8 cellular contexts compared by ENCODE assay signal in genomic region chr17:32783602-32784001, GRCh38.
DNase-seq lines count a peak whose midpoint lies in the region; ATAC-seq and TF ChIP-seq lines count a peak whose summit lies in the region.

No MANE protein-coding gene starts in this region.

- TF ChIP-seq CTCF in fibroblast of lung (conservative IDR thresholded peaks at IDR 0.05 in 1 of 2, IDR thresholded peaks at IDR 0.05 in 1 of 2; ENCODE audit: low read depth in 1 of 2, low read length in 2 of 2): peak; percentile 42 to 61
- TF ChIP-seq CTCF in neutrophil (IDR thresholded peaks at IDR 0.05): peak; percentile 18

- no peak overlapping the region for H3K4me2 ChIP-seq in fibroblast of lung (ENCODE audit: extremely low read depth, insufficient read depth, low read length)

- H3K27me3 ChIP-seq in fibroblast of lung (ENCODE audit: control insufficient read depth, insufficient read depth, low read length) (no peaks in the 10 kb centered on the region), neutrophil (no peaks in the 10 kb centered on the region)

- no peaks in the 10 kb centered on the region for H3K36me3 ChIP-seq in fibroblast of lung (ENCODE audit: control insufficient read depth, insufficient read depth, low read length)
- H3K36me3 ChIP-seq in neutrophil: no peaks in the 10 kb centered on the region

- POLR2A ChIA-PET in activated CD4-positive, alpha-beta T cell treated with anti-CD3 and anti-CD28 coated beads, Interleukin-2, amount 10 ng/mL, durations not matched to agents 7 days and 5 days (lab: Charles Lee): interaction anchor here (0.6 kb wide), 1 partner anchor 12 kb away, joined by 5 read pairs; no protein-coding TSS in a partner anchor

- no peak overlapping the region for H3K4me3 Mint-ChIP-seq in activated CD4-positive, alpha-beta T cell treated with anti-CD3 and anti-CD28 coated beads, Interleukin-2, amount 10 ng/mL, durations not matched to agents 7 days and 5 days

- H3K27ac ChIP-seq in fibroblast of lung (ENCODE audit: insufficient read depth, low read length) (no peak overlapping the region), neutrophil (no peak overlapping the region)

- peaks cover 7% of the 10 kb centered on the region for H3K27me3 Mint-ChIP-seq in activated CD4-positive, alpha-beta T cell treated with anti-CD3 and anti-CD28 coated beads, Interleukin-2, amount 10 ng/mL, durations not matched to agents 7 days and 5 days

- H4K20me1 ChIP-seq in fibroblast of lung (ENCODE audit: control insufficient read depth, extremely low read depth, insufficient read depth, low read length): no peaks in the 10 kb centered on the region

- no peak overlapping the region for H3K27ac Mint-ChIP-seq in activated CD4-positive, alpha-beta T cell treated with anti-CD3 and anti-CD28 coated beads, Interleukin-2, amount 10 ng/mL, durations not matched to agents 7 days and 5 days

- H3K9ac ChIP-seq in fibroblast of lung (ENCODE audit: insufficient read depth, low read length): no peak overlapping the region

- no peaks in the 10 kb centered on the region for H3K4me1 Mint-ChIP-seq in activated CD4-positive, alpha-beta T cell treated with anti-CD3 and anti-CD28 coated beads, Interleukin-2, amount 10 ng/mL, durations not matched to agents 7 days and 5 days

- H3K4me1 ChIP-seq in fibroblast of lung (ENCODE audit: control insufficient read depth, extremely low read depth, insufficient read depth, low read length): no peaks in the 10 kb centered on the region
- no peaks in the 10 kb centered on the region for H3K4me1 ChIP-seq in neutrophil (ENCODE audit: control insufficient read depth in 1 of 2, insufficient read depth in 1 of 2, low read depth in 1 of 2, low read length in 1 of 2)

- no peak for ATAC-seq in GM18873 (IDR thresholded peaks at IDR 0.05; ENCODE audit: low FRiP score, unreplicated experiment)

- H2AFZ ChIP-seq in fibroblast of lung (ENCODE audit: low read length): no peak overlapping the region

- no peak overlapping the region for H3K4me3 ChIP-seq in fibroblast of lung (replicated peaks in 1 of 4; ENCODE audit: control extremely low read depth in 1 of 4, insufficient read depth in 1 of 4, low read depth in 3 of 4, low read length in 4 of 4)
- no peak overlapping the region for H3K4me3 ChIP-seq in neutrophil (ENCODE audit: low read depth in 1 of 2, low read length in 1 of 2)

- peak; percentile 24 for DNase-seq in activated CD4-positive, alpha-beta T cell treated with anti-CD3 and anti-CD28 coated beads, Interleukin-2, amount 10 ng/mL, durations not matched to agents 7 days and 5 days
- DNase-seq in activated CD4-positive, alpha-beta T cell treated with anti-CD3 and anti-CD28 coated beads for 4 hours: no peak
- DNase-seq in NCI-H1417 (lab: John Stamatoyannopoulos, UW): peak; percentile 24 to 74 (median 61)
- peak; percentile 48 for DNase-seq in SKM-1 treated with dmso at 0.1 percent for 144 hours (lab: John Stamatoyannopoulos, UW; ENCODE audit: unreplicated experiment)
- DNase-seq in fibroblast of lung (ENCODE audit: low read depth in 2 of 2): peak; percentile 53 to 82
- no peak for DNase-seq in ecto neural progenitor cell (ENCODE audit: low spot score)

- no peaks in the 10 kb centered on the region for H3K9me3 ChIP-seq in fibroblast of lung (ENCODE audit: control insufficient read depth, insufficient read depth, low read depth, low read length)
- H3K9me3 ChIP-seq in neutrophil: no peaks in the 10 kb centered on the region

- CTCF ChIA-PET in activated CD4-positive, alpha-beta T cell treated with anti-CD3 and anti-CD28 coated beads, Interleukin-2, amount 10 ng/mL, durations not matched to agents 7 days and 5 days (lab: Charles Lee): interaction anchor here (0.7 to 2.9 kb wide), 11 partner anchors 9 to 222 kb away, joined by 3 to 14 read pairs (median 3); partner anchors contain the start of gene MYO1D

- H3K9me3 Mint-ChIP-seq in activated CD4-positive, alpha-beta T cell treated with anti-CD3 and anti-CD28 coated beads, Interleukin-2, amount 10 ng/mL, durations not matched to agents 7 days and 5 days: no peaks in the 10 kb centered on the region

- H3K36me3 Mint-ChIP-seq in activated CD4-positive, alpha-beta T cell treated with anti-CD3 and anti-CD28 coated beads, Interleukin-2, amount 10 ng/mL, durations not matched to agents 7 days and 5 days (ENCODE audit: low read depth): no peaks in the 10 kb centered on the region

- no peaks in the 10 kb centered on the region for H3K79me2 ChIP-seq in fibroblast of lung (ENCODE audit: control insufficient read depth, insufficient read depth, low read length)

Comparison
In these comparisons a context has a peak if more than half of its experiments do, and no peak if none do; other contexts are left out.
1. DNase-seq: peak in activated CD4-positive, alpha-beta T cell treated with anti-CD3 and anti-CD28 coated beads, Interleukin-2, amount 10 ng/mL, durations not matched to agents 7 days and 5 days (single experiment), NCI-H1417 (3 of 3), SKM-1 treated with dmso at 0.1 percent for 144 hours (single experiment) and fibroblast of lung (2 of 2); none in activated CD4-positive, alpha-beta T cell treated with anti-CD3 and anti-CD28 coated beads for 4 hours (0 of 2) and ecto neural progenitor cell (single experiment).